Comparison of ENCODE assay signal across 19 cellular contexts in genomic region chr12:116094475-116094874, GRCh38.
DNase-seq lines count a peak whose midpoint lies in the region; ATAC-seq, FAIRE-seq and TF ChIP-seq lines count a peak whose summit lies in the region.
"Had no signal": no experiment of that assay in that cellular context is flagged by ENCODE, and none has a peak within 500 bp of the region (broad histone marks: within the 10 kb centered on the region; RNA-seq: fewer than 3 reads in every experiment).

No MANE protein-coding gene starts in this region.

- no peak overlapping the region for H3K4me3 Mint-ChIP-seq in natural killer cell treated with Interleukin-12 subunit alpha and Interleukin-12 subunit beta and Interleukin-15 and Interleukin-18, amount 100 ng/mL, for 72 hours

- H3K36me3 ChIP-seq in small intestine (ENCODE audit: control insufficient read depth in 2 of 2, insufficient read depth in 2 of 2, low read length in 2 of 2) (peaks cover 0 to 2% of the 10 kb centered on the region in 2 donors), H7 (replicated peaks; ENCODE audit: control insufficient read depth, insufficient read depth, low read length) (no peaks in the 10 kb centered on the region), ascending aorta (no peaks in the 10 kb centered on the region)
- H3K36me3 ChIP-seq: HAP-1 had no signal

- intact Hi-C loops in left colon (cut with DNase I, micrococcal nuclease) = no loop called here
- intact Hi-C loops in ascending aorta (cut with DNase I) = no loop called here

- DNase-seq in HEK293T (ENCODE audit: extremely low spot score) (peak; percentile 16), RKO (ENCODE audit: low spot score) (peak; percentile 1), left colon (no peak), small intestine (peak; percentile 7), H7 (no peak), ascending aorta (ENCODE audit: low spot score in 2 of 2) (no peak)
- DNase-seq in natural killer cell treated with Interleukin-12 subunit alpha and Interleukin-12 subunit beta and Interleukin-15 and Interleukin-18, amount 100 ng/mL, for 72 hours (ENCODE audit: low spot score) = no peak
- no peak for DNase-seq in activated naive CD4-positive, alpha-beta T cell treated with anti-CD3 and anti-CD28 coated beads, Interleukin-2, amount 50 U/mL, for 16 hours
- DNase-seq: Calu3; CD4-positive, alpha-beta memory T cell; COR-L47; DMS53; DMS79 treated with DMSO at 0.1 percent for 48 hours; GF-D8 had no signal

- POLR2A ChIA-PET in HEK293T (lab: Yijun Ruan, JAX) = no interaction called here

- peaks cover 5% of the 10 kb centered on the region for H3K9me3 Mint-ChIP-seq in natural killer cell treated with Interleukin-12 subunit alpha and Interleukin-12 subunit beta and Interleukin-15 and Interleukin-18, amount 100 ng/mL, for 72 hours
- H3K9me3 Mint-ChIP-seq: CD4-positive, alpha-beta memory T cell had no signal

- no peak overlapping the region for H3K4me3 ChIP-seq in small intestine (ENCODE audit: low read depth in 1 of 2, low read length in 2 of 2)
- H3K4me3 ChIP-seq in H7 (ENCODE audit: insufficient read depth, low read depth, low read length) = no peak overlapping the region
- H3K4me3 ChIP-seq in ascending aorta = no peak overlapping the region
- H3K4me3 ChIP-seq: GM23248, HAP-1 had no signal

- ATAC-seq in left colon = peak; percentile 53
- no peak for ATAC-seq in natural killer cell treated with Interleukin-12 subunit alpha and Interleukin-12 subunit beta and Interleukin-15 and Interleukin-18, amount 100 ng/mL, for 72 hours

- H3K27me3 Mint-ChIP-seq in natural killer cell treated with Interleukin-12 subunit alpha and Interleukin-12 subunit beta and Interleukin-15 and Interleukin-18, amount 100 ng/mL, for 72 hours = no peaks in the 10 kb centered on the region
- H3K27me3 Mint-ChIP-seq: CD4-positive, alpha-beta memory T cell had no signal

- H3K27ac Mint-ChIP-seq in natural killer cell treated with Interleukin-12 subunit alpha and Interleukin-12 subunit beta and Interleukin-15 and Interleukin-18, amount 100 ng/mL, for 72 hours = peak overlapping the region in 1 of 2 donors; percentile 73
- H3K27ac Mint-ChIP-seq: CD4-positive, alpha-beta memory T cell had no signal

- FAIRE-seq in small intestine (lab: Jason Lieb, UNC) = no peak
- FAIRE-seq: GM12891, GM19239, H1 had no signal

- no peaks in the 10 kb centered on the region for H3K27me3 ChIP-seq in small intestine (ENCODE audit: control insufficient read depth in 2 of 2, insufficient read depth in 2 of 2, low read length in 2 of 2)
- H3K27me3 ChIP-seq in H7 (ENCODE audit: control insufficient read depth, insufficient read depth, low read length) = no peaks in the 10 kb centered on the region
- H3K27me3 ChIP-seq in ascending aorta = no peaks in the 10 kb centered on the region

- peaks cover 28 to 42% of the 10 kb centered on the region in 2 donors for H3K4me1 Mint-ChIP-seq in natural killer cell treated with Interleukin-12 subunit alpha and Interleukin-12 subunit beta and Interleukin-15 and Interleukin-18, amount 100 ng/mL, for 72 hours (ENCODE audit: low read depth in 2 of 2)

- no peaks in the 10 kb centered on the region for H3K9me3 ChIP-seq in small intestine (ENCODE audit: control insufficient read depth, low read depth)
- H3K9me3 ChIP-seq in ascending aorta = no peaks in the 10 kb centered on the region
- H3K9me3 ChIP-seq: HAP-1 had no signal

- H3K27ac ChIP-seq in small intestine (ENCODE audit: low read depth in 1 of 2, low read length in 1 of 2) (no peak overlapping the region), ascending aorta (no peak overlapping the region)
- H3K27ac ChIP-seq: GM23248 had no signal

- TF ChIP-seq CTCF in ascending aorta (IDR thresholded peaks at IDR 0.05) = no peak

- H3K36me3 Mint-ChIP-seq in natural killer cell treated with Interleukin-12 subunit alpha and Interleukin-12 subunit beta and Interleukin-15 and Interleukin-18, amount 100 ng/mL, for 72 hours = peaks cover 18% of the 10 kb centered on the region

- CTCF ChIA-PET in HEK293T (lab: Yijun Ruan, JAX) = interaction anchor here (1.1 kb wide), 1 partner anchor 25 kb away, joined by 3 read pairs; no protein-coding TSS in a partner anchor

- H3K4me1 ChIP-seq in small intestine (ENCODE audit: control insufficient read depth in 2 of 2, insufficient read depth in 1 of 2, low read depth in 1 of 2, low read length in 1 of 2) (no peaks in the 10 kb centered on the region), ascending aorta (no peaks in the 10 kb centered on the region)
- H3K4me1 ChIP-seq: HAP-1 had no signal

TF ChIP-seq in HEK293T, 16 proteins besides CTCF, POLR2A, EP300 and RAD21:
- TF ChIP-seq PKNOX1 (IDR thresholded peaks at IDR 0.05) = peak; percentile 88
- 0 out of 2 replicates have a peak, but pooled peaks have one; percentile 32 for TF ChIP-seq CTBP1 (IDR thresholded peaks at IDR 0.05; ENCODE audit: borderline replicate concordance)
- TF ChIP-seq TARDBP (IDR thresholded peaks at IDR 0.05) = no peak

Comparison
In these comparisons a context has a peak if more than half of its experiments do, and no peak if none do; other contexts are left out.
1. DNase-seq: peak in HEK293T (single experiment), RKO (single experiment) and small intestine (single experiment); none in left colon (0 of 2), H7 (single experiment), natural killer cell treated with Interleukin-12 subunit alpha and Interleukin-12 subunit beta and Interleukin-15 and Interleukin-18, amount 100 ng/mL, for 72 hours (single experiment), activated naive CD4-positive, alpha-beta T cell treated with anti-CD3 and anti-CD28 coated beads, Interleukin-2, amount 50 U/mL, for 16 hours (single experiment) and ascending aorta (0 of 2).